11 cellular contexts compared by ENCODE assay signal in the genomic region with DNA sequence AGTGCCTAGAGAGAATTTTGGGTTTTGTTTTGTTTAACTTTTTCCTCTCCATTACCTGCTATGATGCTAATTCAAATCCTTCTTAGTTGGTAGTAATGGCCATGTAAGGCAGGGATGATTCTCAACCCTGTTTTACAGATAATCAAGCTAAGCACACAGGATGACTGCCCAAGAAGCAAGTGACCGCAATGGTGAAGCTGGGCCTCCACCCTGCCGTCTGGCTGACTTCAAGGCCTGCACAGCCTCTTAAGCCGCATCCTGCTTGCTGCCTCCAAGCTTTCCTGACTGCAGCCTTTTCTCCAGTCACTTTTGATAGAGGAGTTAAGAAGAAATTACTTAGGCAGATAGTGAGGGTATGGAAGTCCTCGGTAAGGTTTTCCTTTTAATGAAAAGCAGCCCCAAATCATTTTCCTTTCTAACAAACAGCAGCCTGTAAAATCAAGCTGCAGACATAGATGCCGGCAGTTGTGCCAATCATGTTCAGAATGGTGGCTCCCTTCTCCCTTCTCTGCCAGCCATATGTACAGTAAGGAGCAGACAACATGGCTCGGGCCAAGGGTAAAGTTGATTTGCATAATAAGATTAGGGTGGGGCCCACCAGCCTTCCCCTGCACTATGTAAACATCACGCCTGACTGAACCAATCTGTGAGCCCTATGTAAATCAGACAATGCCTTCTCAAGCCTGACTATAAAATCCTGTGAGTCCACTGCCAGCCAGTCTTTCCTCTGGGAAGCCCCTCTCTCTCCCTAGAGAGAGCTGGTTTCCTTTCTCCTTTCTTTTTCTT. TPM values are rescaled to one million over a fixed set of nuclear protein-coding genes. Genes with fewer than 3 reads are reported as not detected.
DNase-seq lines count a peak whose midpoint lies in the region; ATAC-seq, FAIRE-seq and TF ChIP-seq lines count a peak whose summit lies in the region.
"Had no signal": no experiment of that assay in that cellular context is flagged by ENCODE, and none has a peak within 500 bp of the region (broad histone marks: within the 10 kb centered on the region; RNA-seq: fewer than 3 reads in every experiment).

No MANE protein-coding gene starts in this region.

- no peaks in the 10 kb centered on the region for H3K9me3 Mint-ChIP-seq in CD4-positive, alpha-beta T cell

- no peaks in the 10 kb centered on the region for H3K4me1 Mint-ChIP-seq in CD4-positive, alpha-beta T cell (ENCODE audit: low read depth)

- in situ Hi-C loops in SK-MEL-5 (cut with HindIII; ENCODE audit: low pct_unique_long_range_greater_than_20kb, low sequenced_read_pairs) = no loop called here

- no peak for TF ChIP-seq CTCF in CD4-positive, alpha-beta T cell (IDR thresholded peaks at IDR 0.05)

- H3K27me3 ChIP-seq in CD4-positive, alpha-beta T cell (ENCODE audit: control insufficient read depth, insufficient read depth, low read length) = peaks cover 2% of the 10 kb centered on the region
- H3K27me3 ChIP-seq: testis had no signal

- DNase-seq in SK-MEL-5 (ENCODE audit: low read depth, low spot score) (peak; percentile 67), left colon (peak in 1 of 2 donors; percentile 10), GM19238 (ENCODE audit: insufficient read length, low spot score) (no peak), frontal cortex (ENCODE audit: low spot score in 2 of 2) (no peak)
- no peak for DNase-seq in CD4-positive, alpha-beta T cell
- no peak for DNase-seq in activated T-cell treated with anti-CD3 and anti-CD28 coated beads, Interleukin-2, amount 50 U/mL, for 48 hours
- DNase-seq: activated CD4-positive, alpha-beta T cell treated with anti-CD3 and anti-CD28 coated beads for 1 hour; effector CD8-positive, alpha-beta T cell had no signal

- H3K36me3 Mint-ChIP-seq in CD4-positive, alpha-beta T cell (ENCODE audit: low read depth) = no peaks in the 10 kb centered on the region

- H3K27ac ChIP-seq in CD4-positive, alpha-beta T cell (ENCODE audit: low read depth, low read length) = no peak overlapping the region
- H3K27ac ChIP-seq: testis had no signal

- peak; percentile 52 for ATAC-seq in GM18505 (IDR thresholded peaks at IDR 0.05; ENCODE audit: unreplicated experiment)
- peak; percentile 60 for ATAC-seq in HG03442 (IDR thresholded peaks at IDR 0.05; ENCODE audit: unreplicated experiment)
- peak; percentile 84 for ATAC-seq in left colon
- no peak for ATAC-seq in CD4-positive, alpha-beta T cell (ENCODE audit: poor library complexity)

- no peak for FAIRE-seq in frontal cortex (lab: Jason Lieb, UNC)

- peaks cover 16% of the 10 kb centered on the region for H3K27me3 Mint-ChIP-seq in CD4-positive, alpha-beta T cell

- CTCF ChIA-PET in CD4-positive, alpha-beta T cell (lab: Charles Lee) = no interaction called here

- no peak for TF ChIP-seq POLR2A in GM18505 (IDR thresholded peaks at IDR 0.05; ENCODE audit: borderline replicate concordance, extremely low read depth, insufficient read depth, insufficient read length)

- no peak overlapping the region for H3K27ac Mint-ChIP-seq in CD4-positive, alpha-beta T cell

- H3K4me3 Mint-ChIP-seq in CD4-positive, alpha-beta T cell = no peak overlapping the region

- intact Hi-C loops in left colon (cut with DNase I, micrococcal nuclease) = no loop called here
- intact Hi-C loops in CD4-positive, alpha-beta T cell (cut with DNase I, micrococcal nuclease) = no loop called here

- POLR2A ChIA-PET in CD4-positive, alpha-beta T cell (lab: Charles Lee) = interaction anchor here (1.0 kb wide), 1 partner anchor 9 kb away, joined by 3 read pairs; the partner anchor contains the start of gene CTBS

- H3K9me3 ChIP-seq in CD4-positive, alpha-beta T cell (ENCODE audit: control insufficient read depth, low read length) = no peaks in the 10 kb centered on the region
- H3K9me3 ChIP-seq: testis had no signal

RNA-seq across cellular contexts. Expression of gene CTBS, which starts 8.8 kb away (rescaled TPM):
- total RNA-seq in SK-MEL-5 (2014; rRNA removed; shearing (Covaris generic)) = 12.2 and 13.6 TPM in 2 replicates
- polyA plus RNA-seq in SK-MEL-5 (2015; cell fraction: cytosol; rRNA removed) = 29.4 and 36.2 TPM in 2 replicates
- 12.5 and 13.7 TPM in 2 replicates for polyA plus RNA-seq in SK-MEL-5 (2015; cell fraction: nucleus; rRNA removed)
- total RNA-seq in left colon (10 to 100 TPM; 20.5 to 23.7 TPM), frontal cortex (2.0 TPM)
- total RNA-seq in CD4-positive, alpha-beta T cell = 10 to 100 TPM; 19.4 to 20.0 TPM
